ENCODE assay signal across 28 cellular contexts in genomic region chr9:2729003-2729402, GRCh38. TPM values are rescaled to one million over a fixed set of nuclear protein-coding genes. Genes with fewer than 3 reads are reported as not detected.
DNase-seq lines count a peak whose midpoint lies in the region; ATAC-seq, FAIRE-seq and TF ChIP-seq lines count a peak whose summit lies in the region.
"Had no signal": no experiment of that assay in that cellular context is flagged by ENCODE, and none has a peak within 500 bp of the region (broad histone marks: within the 10 kb centered on the region; RNA-seq: fewer than 3 reads in every experiment).

No MANE protein-coding gene starts in this region.

- H3K36me3 ChIP-seq in brain microvascular endothelial cell (replicated peaks), result no peaks in the 10 kb centered on the region

- no peak for ATAC-seq in GM21723 (IDR thresholded peaks at IDR 0.05; ENCODE audit: unreplicated experiment)
- ATAC-seq: effector memory CD8-positive, alpha-beta T cell; natural killer cell had no signal

- FAIRE-seq in GM19239 (lab: Jason Lieb, UNC), result no peak
- FAIRE-seq: keratinocyte had no signal

- DNase-seq in EL, result peak; percentile 54
- DNase-seq in LHCN-M2 (ENCODE audit: low read depth), result peak; percentile 14
- peak; percentile 26 for DNase-seq in brain microvascular endothelial cell
- DNase-seq in iris pigment epithelial cell (ENCODE audit: low read depth), result peak; percentile 38
- DNase-seq in hypothalamus (lab: John Stamatoyannopoulos, UW), result no peak
- DNase-seq in NCI-H2227 treated with DMSO at 0.1 percent for 48 hours (lab: John Stamatoyannopoulos, UW), result no peak
- DNase-seq in GM19239 (ENCODE audit: insufficient read length, low spot score), result no peak
- DNase-seq: activated CD4-positive, alpha-beta T cell treated with anti-CD3 and anti-CD28 coated beads, Interleukin-2, amount 10 ng/mL, durations not matched to agents 7 days and 5 days; activated CD8-positive, alpha-beta memory T cell treated with anti-CD3 and anti-CD28 coated beads, Interleukin-2, amount 50 U/mL, for 4 hours; activated effector memory CD4-positive, alpha-beta T cell treated with anti-CD3 and anti-CD28 coated beads, Interleukin-2, amount 50 U/mL, for 16 hours; amniotic stem cell; effector memory CD8-positive, alpha-beta T cell; H9; hippocampal formation; KG1; natural killer cell; NCI-H1092 treated with DMSO at 0.1 percent for 48 hours; NCI-H2107; NCI-H526; psoas muscle; Right ventricle myocardium superior; stimulated activated CD4-positive, alpha-beta T cell treated with anti-CD3 and anti-CD28 coated beads, Interleukin-4, amount 100 ng/mL, for 4 hours; T-helper 1 cell had no signal

- H3K27me3 ChIP-seq in brain microvascular endothelial cell (replicated peaks), result no peaks in the 10 kb centered on the region

- no peak overlapping the region for H3K4me3 ChIP-seq in brain microvascular endothelial cell (ENCODE audit: low read depth, low read length)
- H3K4me3 ChIP-seq: psoas muscle had no signal

- no peak for TF ChIP-seq CTCF in brain microvascular endothelial cell (IDR thresholded peaks at IDR 0.05; ENCODE audit: low read depth, low read length, missing control alignments)

- no peak overlapping the region for H3K27ac ChIP-seq in brain microvascular endothelial cell

- in situ Hi-C loops in brain microvascular endothelial cell (cut with HindIII; ENCODE audit: low pct_ligation_motif_present, low sequenced_read_pairs), result no loop called here

RNA-seq across cellular contexts. Expression of gene KCNV2, which starts 11.7 kb away (rescaled TPM):
- total RNA-seq in LHCN-M2 (2014; rRNA removed), result not detected in 2 replicates
- polyA plus RNA-seq in LHCN-M2 (2012), result 0.05 TPM
- total RNA-seq: activated CD4-positive, alpha-beta T cell treated with anti-CD3 and anti-CD28 coated beads, Interleukin-2, amount 10 ng/mL, durations not matched to agents 7 days and 5 days; chondrocyte; G401; H9; mesenteric fat pad; natural killer cell; psoas muscle; Right ventricle myocardium superior had no signal
- polyA plus RNA-seq: keratinocyte, psoas muscle had no signal

Comparison
In these comparisons a context has a peak if more than half of its experiments do, and no peak if none do; other contexts are left out.
1. DNase-seq: peak in EL (single experiment), LHCN-M2 (single experiment), brain microvascular endothelial cell (single experiment) and iris pigment epithelial cell (single experiment); none in hypothalamus (0 of 51), NCI-H2227 treated with DMSO at 0.1 percent for 48 hours (single experiment) and GM19239 (single experiment).